Comparison of ENCODE assay signal across 23 cellular contexts in the genomic region with DNA sequence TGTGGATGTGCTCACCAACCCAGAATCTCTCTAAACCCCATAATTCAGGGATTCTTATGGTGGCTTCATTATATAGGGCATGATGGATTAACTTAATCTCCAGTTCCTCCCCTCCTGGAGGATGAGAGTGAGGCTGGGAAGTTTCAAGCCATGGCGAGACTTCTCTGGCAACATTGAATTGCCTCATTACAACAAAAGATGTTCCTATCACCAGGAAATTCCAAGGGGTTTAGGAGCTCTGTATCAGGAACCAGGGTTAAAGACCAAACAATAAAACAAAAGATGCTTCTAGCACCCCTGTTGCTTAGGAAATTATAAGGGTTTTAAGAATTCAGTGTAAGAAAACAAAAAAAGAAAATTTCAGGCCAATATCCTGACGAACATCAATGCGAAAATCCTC.
A peak's percentile ranks its signal among the peaks of the same experiment; 100 is the strongest.
DNase-seq lines count a peak whose midpoint lies in the region; ATAC-seq and TF ChIP-seq lines count a peak whose summit lies in the region.
"Had no signal": no experiment of that assay in that cellular context is flagged by ENCODE, and none has a peak within 500 bp of the region (broad histone marks: within the 10 kb centered on the region; RNA-seq: fewer than 3 reads in every experiment).

No MANE protein-coding gene starts in this region.

- H3K27ac ChIP-seq in A673 (ENCODE audit: low read depth, low read length, poor library complexity, severe bottlenecking): no peak overlapping the region
- H3K27ac ChIP-seq in endodermal cell (ENCODE audit: low read depth, low read length): no peak overlapping the region
- peak overlapping the region; percentile 55 for H3K27ac ChIP-seq in neural progenitor cell
- H3K27ac ChIP-seq: 22Rv1; BLaER1 treated with 17β-estradiol and CSF1 and Interleukin-3, amounts not matched to agents 10 nM and 100 nM; GM23248 had no signal

- DNase-seq in A673 (ENCODE audit: low spot score): peak; percentile 18
- peak; percentile 8 for DNase-seq in amniotic epithelial cell (ENCODE audit: low read depth)
- no peak for DNase-seq in endodermal cell
- peak; percentile 45 for DNase-seq in neural progenitor cell (ENCODE audit: low spot score)
- DNase-seq in activated CD4-positive, alpha-beta T cell treated with anti-CD3 and anti-CD28 coated beads, Interleukin-2, amount 10 ng/mL, durations not matched to agents 24 days and 14 days: no peak
- DNase-seq in DMS114 treated with DMSO at 0.1 percent for 48 hours (lab: John Stamatoyannopoulos, UW; ENCODE audit: unreplicated experiment): no peak
- no peak for DNase-seq in NCI-H1930 (lab: John Stamatoyannopoulos, UW)
- no peak for DNase-seq in stimulated activated naive CD8-positive, alpha-beta T cell treated with anti-CD3 and anti-CD28 coated beads, Interleukin-15, amount 100 ng/mL, for 72 hours
- DNase-seq: ACHN; AML-193; BE2C; CD4-positive, alpha-beta T cell; CD8-positive, alpha-beta memory T cell; DMS 273 treated with DMSO at 0.1 percent for 48 hours; DMS53; DMS79 treated with DMSO at 0.1 percent for 48 hours; GF-D8; GM23248; HFFc6 had no signal

- H4K20me1 ChIP-seq in neural progenitor cell (ENCODE audit: low read depth): no peaks in the 10 kb centered on the region
- H4K20me1 ChIP-seq: BLaER1 treated with 17β-estradiol and CSF1 and Interleukin-3, amounts not matched to agents 10 nM and 100 nM had no signal

- H3K4me1 ChIP-seq in A673 (ENCODE audit: insufficient read depth, low read length, poor library complexity, severe bottlenecking) (no peaks in the 10 kb centered on the region), endodermal cell (ENCODE audit: control insufficient read depth, insufficient read depth, low read length) (peaks cover 6% of the 10 kb centered on the region), neural progenitor cell (peaks cover 11% of the 10 kb centered on the region)
- H3K4me1 ChIP-seq: BE2C, HAP-1 had no signal

- BruUV-seq in A673 (replicated peaks; lab: Mats Ljungman, UMichigan): no TSS peak

- H3K9me3 ChIP-seq in A673 (ENCODE audit: low read depth, low read length, poor library complexity, severe bottlenecking) (no peaks in the 10 kb centered on the region), endodermal cell (ENCODE audit: control insufficient read depth, low read length) (peaks cover 37% of the 10 kb centered on the region), neural progenitor cell (ENCODE audit: low read depth) (peaks cover 5% of the 10 kb centered on the region)
- H3K9me3 ChIP-seq: BE2C had no signal

- H3K27me3 Mint-ChIP-seq in endodermal cell (ENCODE audit: insufficient read depth): no peaks in the 10 kb centered on the region
- peaks cover 2% of the 10 kb centered on the region for H3K27me3 Mint-ChIP-seq in neural progenitor cell (ENCODE audit: insufficient read depth, low read depth)
- no peaks in the 10 kb centered on the region for H3K27me3 Mint-ChIP-seq in activated CD4-positive, alpha-beta T cell treated with anti-CD3 and anti-CD28 coated beads, Interleukin-2, amount 10 ng/mL, durations not matched to agents 24 days and 14 days
- H3K27me3 Mint-ChIP-seq in stimulated activated naive CD8-positive, alpha-beta T cell treated with anti-CD3 and anti-CD28 coated beads, Interleukin-15, amount 100 ng/mL, for 72 hours: no peaks in the 10 kb centered on the region
- H3K27me3 Mint-ChIP-seq: CD4-positive, alpha-beta T cell had no signal

- intact Hi-C loops in A673 (cut with micrococcal nuclease; ENCODE audit: unreplicated experiment): no loop called here
- intact Hi-C loops in activated CD4-positive, alpha-beta T cell treated with anti-CD3 and anti-CD28 coated beads, Interleukin-2, amount 10 ng/mL, durations not matched to agents 24 days and 14 days (cut with micrococcal nuclease): no loop called here

- peaks cover 52% of the 10 kb centered on the region for H3K9me3 Mint-ChIP-seq in endodermal cell
- peaks cover 3% of the 10 kb centered on the region for H3K9me3 Mint-ChIP-seq in neural progenitor cell
- peaks cover 4% of the 10 kb centered on the region for H3K9me3 Mint-ChIP-seq in activated CD4-positive, alpha-beta T cell treated with anti-CD3 and anti-CD28 coated beads, Interleukin-2, amount 10 ng/mL, durations not matched to agents 24 days and 14 days
- H3K9me3 Mint-ChIP-seq in stimulated activated naive CD8-positive, alpha-beta T cell treated with anti-CD3 and anti-CD28 coated beads, Interleukin-15, amount 100 ng/mL, for 72 hours: peaks cover 0 to 5% of the 10 kb centered on the region in 2 donors
- H3K9me3 Mint-ChIP-seq: CD8-positive, alpha-beta memory T cell had no signal

- peaks cover 12% of the 10 kb centered on the region for H3F3A ChIP-seq in neural progenitor cell (ENCODE audit: low read depth)

- peak overlapping the region; percentile 68 for H3K27ac Mint-ChIP-seq in endodermal cell
- no peak overlapping the region for H3K27ac Mint-ChIP-seq in neural progenitor cell
- H3K27ac Mint-ChIP-seq in activated CD4-positive, alpha-beta T cell treated with anti-CD3 and anti-CD28 coated beads, Interleukin-2, amount 10 ng/mL, durations not matched to agents 24 days and 14 days: no peak overlapping the region
- no peak overlapping the region for H3K27ac Mint-ChIP-seq in stimulated activated naive CD8-positive, alpha-beta T cell treated with anti-CD3 and anti-CD28 coated beads, Interleukin-15, amount 100 ng/mL, for 72 hours
- H3K27ac Mint-ChIP-seq: CD14-positive monocyte; CD4-positive, alpha-beta T cell; CD8-positive, alpha-beta memory T cell; HFFc6 had no signal

- ATAC-seq in stimulated activated naive CD8-positive, alpha-beta T cell treated with anti-CD3 and anti-CD28 coated beads, Interleukin-15, amount 100 ng/mL, for 72 hours: no peak

- H3K27me3 ChIP-seq in A673 (replicated peaks; ENCODE audit: insufficient read depth, low read depth, low read length, poor library complexity) (no peaks in the 10 kb centered on the region), endodermal cell (ENCODE audit: control insufficient read depth, insufficient read depth, low read length, poor library complexity, severe bottlenecking) (no peaks in the 10 kb centered on the region), neural progenitor cell (no peaks in the 10 kb centered on the region)
- H3K27me3 ChIP-seq: BE2C; BLaER1 treated with 17β-estradiol and CSF1 and Interleukin-3, amounts not matched to agents 10 nM and 100 nM had no signal

- H2AFZ ChIP-seq in neural progenitor cell (replicated peaks): no peak overlapping the region
- H2AFZ ChIP-seq: GM23248 had no signal

- H3K9ac ChIP-seq in endodermal cell (ENCODE audit: extremely low read depth, low read length, poor library complexity, severe bottlenecking) (no peak overlapping the region), neural progenitor cell (no peak overlapping the region)
- H3K9ac ChIP-seq: BLaER1 treated with 17β-estradiol and CSF1 and Interleukin-3, amounts not matched to agents 10 nM and 100 nM; GM23248 had no signal

- H3K4me3 Mint-ChIP-seq in endodermal cell (no peak overlapping the region), neural progenitor cell (no peak overlapping the region)
- no peak overlapping the region for H3K4me3 Mint-ChIP-seq in activated CD4-positive, alpha-beta T cell treated with anti-CD3 and anti-CD28 coated beads, Interleukin-2, amount 10 ng/mL, durations not matched to agents 24 days and 14 days
- no peak overlapping the region for H3K4me3 Mint-ChIP-seq in stimulated activated naive CD8-positive, alpha-beta T cell treated with anti-CD3 and anti-CD28 coated beads, Interleukin-15, amount 100 ng/mL, for 72 hours
- H3K4me3 Mint-ChIP-seq: CD14-positive monocyte; CD4-positive, alpha-beta T cell; CD8-positive, alpha-beta memory T cell; HFFc6 had no signal

- H3K36me3 ChIP-seq in A673 (ENCODE audit: insufficient read depth, low read length, poor library complexity, severe bottlenecking): no peaks in the 10 kb centered on the region
- H3K36me3 ChIP-seq in endodermal cell (ENCODE audit: control insufficient read depth, insufficient read depth, low read length): no peaks in the 10 kb centered on the region
- H3K36me3 ChIP-seq in neural progenitor cell: no peaks in the 10 kb centered on the region
- H3K36me3 ChIP-seq: BE2C; BLaER1 treated with 17β-estradiol and CSF1 and Interleukin-3, amounts not matched to agents 10 nM and 100 nM; HAP-1 had no signal

- no peak for TF ChIP-seq CTCF in A673 (conservative IDR thresholded peaks at IDR 0.05; ENCODE audit: low read depth, low read length)
- no peak for TF ChIP-seq CTCF in endodermal cell (conservative IDR thresholded peaks at IDR 0.05)
- TF ChIP-seq CTCF in neural progenitor cell (IDR thresholded peaks at IDR 0.05): no peak

- H3K36me3 Mint-ChIP-seq in endodermal cell (ENCODE audit: low read depth) (peaks cover 11% of the 10 kb centered on the region), neural progenitor cell (no peaks in the 10 kb centered on the region)
- no peaks in the 10 kb centered on the region for H3K36me3 Mint-ChIP-seq in activated CD4-positive, alpha-beta T cell treated with anti-CD3 and anti-CD28 coated beads, Interleukin-2, amount 10 ng/mL, durations not matched to agents 24 days and 14 days (ENCODE audit: low read depth)
- H3K36me3 Mint-ChIP-seq: CD14-positive monocyte had no signal

- POLR2A ChIA-PET in A673 (lab: Charles Lee; ENCODE audit: low non-redundant PET): no interaction called here

- 46 to 91% methylated on average over 2 to 3 of the region's 3 CpGs for WGBS in endodermal cell (ENCODE audit: insufficient coverage in 1 of 2, insufficient read length in 1 of 2), 2 experiments

- no peaks in the 10 kb centered on the region for H3K79me2 ChIP-seq in neural progenitor cell (ENCODE audit: low read depth)

- H3K4me1 Mint-ChIP-seq in endodermal cell (peaks cover 27% of the 10 kb centered on the region), neural progenitor cell (no peaks in the 10 kb centered on the region)
- H3K4me1 Mint-ChIP-seq in activated CD4-positive, alpha-beta T cell treated with anti-CD3 and anti-CD28 coated beads, Interleukin-2, amount 10 ng/mL, durations not matched to agents 24 days and 14 days: peaks cover 8% of the 10 kb centered on the region
- H3K4me1 Mint-ChIP-seq in stimulated activated naive CD8-positive, alpha-beta T cell treated with anti-CD3 and anti-CD28 coated beads, Interleukin-15, amount 100 ng/mL, for 72 hours: peaks cover 12% of the 10 kb centered on the region
- H3K4me1 Mint-ChIP-seq: CD8-positive, alpha-beta memory T cell had no signal

- H3K4me3 ChIP-seq in A673 (ENCODE audit: low read depth, low read length, poor library complexity, severe bottlenecking) (no peak overlapping the region), endodermal cell (ENCODE audit: low read length) (no peak overlapping the region), neural progenitor cell (no peak overlapping the region)
- H3K4me3 ChIP-seq: BLaER1 treated with 17β-estradiol and CSF1 and Interleukin-3, amounts not matched to agents 10 nM and 100 nM; GM23248; HAP-1 had no signal

- H3K4me2 ChIP-seq in neural progenitor cell: no peak overlapping the region
- H3K4me2 ChIP-seq: BLaER1 treated with 17β-estradiol and CSF1 and Interleukin-3, amounts not matched to agents 10 nM and 100 nM had no signal

- CTCF ChIA-PET in A673 (lab: Charles Lee): no interaction called here

Comparison
In these comparisons a context has a peak if more than half of its experiments do, and no peak if none do; other contexts are left out.
1. DNase-seq: peak in A673 (single experiment), amniotic epithelial cell (single experiment) and neural progenitor cell (single experiment); none in endodermal cell (single experiment), activated CD4-positive, alpha-beta T cell treated with anti-CD3 and anti-CD28 coated beads, Interleukin-2, amount 10 ng/mL, durations not matched to agents 24 days and 14 days (single experiment), DMS114 treated with DMSO at 0.1 percent for 48 hours (single experiment), NCI-H1930 (0 of 2) and stimulated activated naive CD8-positive, alpha-beta T cell treated with anti-CD3 and anti-CD28 coated beads, Interleukin-15, amount 100 ng/mL, for 72 hours (0 of 2).